12 cellular contexts compared by ENCODE assay signal in genomic region chr6:53239526-53239925, GRCh38.
A peak's percentile ranks its signal among the peaks of the same experiment; 100 is the strongest.
DNase-seq lines count a peak whose midpoint lies in the region; ATAC-seq and TF ChIP-seq lines count a peak whose summit lies in the region.
"Had no signal": no experiment of that assay in that cellular context is flagged by ENCODE, and none has a peak within 500 bp of the region (broad histone marks: within the 10 kb centered on the region; RNA-seq: fewer than 3 reads in every experiment).

No MANE protein-coding gene starts in this region.

- H3K4me3 Mint-ChIP-seq in activated T-helper 17 cell treated with anti-CD3 and anti-CD28 coated beads, Interleukin-2, amount 50 U/mL, for 72 hours: peak overlapping the region; percentile 39
- H3K4me3 Mint-ChIP-seq: natural killer cell treated with Interleukin-12 subunit alpha and Interleukin-12 subunit beta and Interleukin-15 and Interleukin-18, amount 100 ng/mL, for 72 hours had no signal

- DNase-seq in spleen: no peak
- DNase-seq in NCI-H2081 (lab: John Stamatoyannopoulos, UW): no peak
- DNase-seq in posterior vena cava (ENCODE audit: low spot score): no peak
- DNase-seq: activated gamma-delta T cell; NCI-H748 treated with DMSO at 0.1 percent for 48 hours; stimulated activated CD4-positive, alpha-beta T cell treated with anti-CD3 and anti-CD28 coated beads, Interleukin-4, amount 100 ng/mL, for 1 hour; T-helper 9 cell had no signal

- WGBS in spleen, 5 donors: 79 to 92% (median 90%) methylated on average over 3 of the region's 3 CpGs

- no peak for TF ChIP-seq POLR2A in spleen (IDR thresholded peaks at IDR 0.05)

- peaks cover 42% of the 10 kb centered on the region for H3K4me1 Mint-ChIP-seq in activated T-helper 17 cell treated with anti-CD3 and anti-CD28 coated beads, Interleukin-2, amount 50 U/mL, for 72 hours

- intact Hi-C loops in spleen (cut with DNase I; ENCODE audit: low total_unique reads) (no loop called here), posterior vena cava (cut with DNase I) (loop anchor here in 1 of 2 donors (5.0 kb wide), 1 partner anchor 1023 kb away; no protein-coding TSS in a partner anchor)

- no peak for TF ChIP-seq CTCF in spleen (IDR thresholded peaks at IDR 0.05 in 8 of 11, conservative IDR thresholded peaks at IDR 0.05 in 3 of 11)

- H3K27me3 ChIP-seq in spleen (replicated peaks in 1 of 7): no peaks in the 10 kb centered on the region

- no peaks in the 10 kb centered on the region for H3K36me3 ChIP-seq in spleen

- peak overlapping the region in 1 of 8 donors; percentile 94 for H3K27ac ChIP-seq in spleen

- no peak overlapping the region for H3K4me3 ChIP-seq in spleen

- peaks cover 0 to 6% (median 0%) of the 10 kb centered on the region in 8 donors for H3K9me3 ChIP-seq in spleen

- H3K4me1 ChIP-seq in spleen: peaks cover 3 to 82% (median 54%) of the 10 kb centered on the region in 6 donors

- H3K36me3 Mint-ChIP-seq in activated T-helper 17 cell treated with anti-CD3 and anti-CD28 coated beads, Interleukin-2, amount 50 U/mL, for 72 hours (ENCODE audit: low read depth): no peaks in the 10 kb centered on the region

- peak overlapping the region; percentile 83 for H3K27ac Mint-ChIP-seq in activated T-helper 17 cell treated with anti-CD3 and anti-CD28 coated beads, Interleukin-2, amount 50 U/mL, for 72 hours
- H3K27ac Mint-ChIP-seq: natural killer cell treated with Interleukin-12 subunit alpha and Interleukin-12 subunit beta and Interleukin-15 and Interleukin-18, amount 100 ng/mL, for 72 hours had no signal

- no peaks in the 10 kb centered on the region for H3K27me3 Mint-ChIP-seq in activated T-helper 17 cell treated with anti-CD3 and anti-CD28 coated beads, Interleukin-2, amount 50 U/mL, for 72 hours
- H3K27me3 Mint-ChIP-seq: natural killer cell treated with Interleukin-12 subunit alpha and Interleukin-12 subunit beta and Interleukin-15 and Interleukin-18, amount 100 ng/mL, for 72 hours had no signal

- peak; percentile 48 for ATAC-seq in GM18508 (IDR thresholded peaks at IDR 0.05; ENCODE audit: insufficient read depth, unreplicated experiment)
- ATAC-seq in GM19351 (IDR thresholded peaks at IDR 0.05; ENCODE audit: unreplicated experiment): peak; percentile 47
- peak; percentile 68 for ATAC-seq in HG02970 (IDR thresholded peaks at IDR 0.05; ENCODE audit: low FRiP score, unreplicated experiment)
- ATAC-seq in activated T-helper 17 cell treated with anti-CD3 and anti-CD28 coated beads, Interleukin-2, amount 50 U/mL, for 72 hours (replicated peaks): peak; percentile 68

- H3K9me3 Mint-ChIP-seq in activated T-helper 17 cell treated with anti-CD3 and anti-CD28 coated beads, Interleukin-2, amount 50 U/mL, for 72 hours: no peaks in the 10 kb centered on the region
- H3K9me3 Mint-ChIP-seq: natural killer cell treated with Interleukin-12 subunit alpha and Interleukin-12 subunit beta and Interleukin-15 and Interleukin-18, amount 100 ng/mL, for 72 hours had no signal
